ENCODE assay signal across 8 cellular contexts in the genomic region with DNA sequence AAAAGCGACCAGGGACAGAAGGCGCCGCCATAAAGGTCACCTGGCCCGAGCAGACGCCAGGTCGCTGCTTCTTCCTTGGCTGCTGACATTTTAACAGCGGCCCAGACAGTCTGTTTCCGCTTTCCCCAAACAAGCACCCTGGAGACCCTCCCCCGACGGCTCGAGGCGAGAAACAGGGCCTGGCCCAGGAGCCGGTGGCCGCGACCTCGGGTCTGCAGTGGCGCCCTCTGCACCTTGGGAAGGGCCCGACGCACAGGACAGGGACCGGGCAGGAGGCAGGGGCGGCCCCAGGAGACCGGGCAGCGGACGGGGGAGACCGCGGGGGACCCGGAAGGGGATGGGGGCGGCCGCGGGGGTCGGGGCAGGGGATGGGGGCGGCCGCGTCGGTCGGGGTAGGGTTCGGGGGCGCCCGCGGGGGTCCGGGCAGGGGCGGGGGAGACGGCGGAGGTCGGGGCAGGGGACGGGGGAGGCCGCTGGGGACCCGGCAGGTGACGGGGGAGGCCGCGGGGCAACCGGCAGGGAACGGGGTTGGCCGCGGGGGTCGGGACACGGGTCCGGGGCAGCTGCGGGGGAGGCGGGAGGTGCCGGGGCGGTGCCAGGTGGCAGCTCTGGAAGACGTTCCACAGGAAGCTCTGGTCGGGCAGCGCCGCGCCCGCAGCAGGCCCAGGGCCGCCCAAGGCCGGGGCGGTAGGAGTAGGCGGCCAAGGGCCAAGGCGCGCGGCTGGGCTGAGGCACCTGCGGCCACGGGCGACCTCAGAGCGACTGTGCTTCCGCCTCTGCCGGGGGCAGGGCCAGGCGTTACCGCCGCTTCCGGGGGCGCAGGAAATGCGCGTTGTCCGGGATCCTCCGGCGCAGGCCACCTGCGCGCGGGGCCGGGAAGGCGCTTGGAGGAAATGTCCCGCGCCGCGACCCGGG.
DNase-seq lines count a peak whose midpoint lies in the region; ATAC-seq and TF ChIP-seq lines count a peak whose summit lies in the region.
"Not testable (repeated sequence)": the region's sequence is repeated elsewhere in the genome, so short reads cannot be mapped to it uniquely, and the experiment has no call there.

No MANE protein-coding gene starts in this region.

- TF ChIP-seq POLR2A in right lobe of liver (IDR thresholded peaks at IDR 0.05) = not testable (repeated sequence)

- H3K9ac ChIP-seq in BLaER1 = peak overlapping the region; percentile 67

- intact Hi-C loops in right lobe of liver (cut with DNase I) = not testable (repeated sequence)

- no CpG with 5 or more reads among the region's 101 CpGs for WGBS in right lobe of liver (ENCODE audit: insufficient coverage, low coverage, low lambda C conversion rate, missing lambda C conversion rate)

- H3K27ac ChIP-seq in BLaER1 = peak overlapping the region; percentile 78
- not testable (repeated sequence) for H3K27ac ChIP-seq in right lobe of liver

- not testable (repeated sequence) for DNase-seq in LNCaP clone FGC (ENCODE audit: low read depth)
- DNase-seq in activated CD8-positive, alpha-beta memory T cell treated with anti-CD3 and anti-CD28 coated beads for 1 hour (ENCODE audit: extremely low read depth in 1 of 2, low read depth in 1 of 2) = peak; percentile 6 to 14
- DNase-seq in ecto neural progenitor cell (ENCODE audit: low spot score) (peak; percentile 62), right lobe of liver (peak in 1 of 3 donors; percentile 58)
- DNase-seq in stimulated activated CD4-positive, alpha-beta T cell treated with anti-CD3 and anti-CD28 coated beads, Interleukin-15, amount 100 ng/mL, for 1 hour (ENCODE audit: low read depth in 1 of 2, low spot score in 1 of 2) = peak; percentile 19 to 23

- H3K4me3 ChIP-seq in BLaER1 (peak overlapping the region; percentile 52), LNCaP clone FGC (ENCODE audit: low read depth, low read length) (peak overlapping the region; percentile 46), right lobe of liver (peak overlapping the region; percentile 39 to 54 (median 47))

- H3K4me1 ChIP-seq in BLaER1 = peaks cover 31% of the 10 kb centered on the region
- not testable (repeated sequence) for H3K4me1 ChIP-seq in right lobe of liver

- not testable (repeated sequence) for H3K36me3 ChIP-seq in BLaER1, right lobe of liver

- H3K27me3 ChIP-seq in BLaER1, right lobe of liver: not testable (repeated sequence)

- not testable (repeated sequence) for H3K9me3 ChIP-seq in BLaER1, right lobe of liver

- not testable (repeated sequence) for TF ChIP-seq CTCF in LNCaP clone FGC (IDR thresholded peaks at IDR 0.05; ENCODE audit: control insufficient read depth, extremely low read depth, insufficient read depth); right lobe of liver (IDR thresholded peaks at IDR 0.05)

- H3K4me2 ChIP-seq in BLaER1 = peak overlapping the region; percentile 63

- H4K20me1 ChIP-seq in BLaER1 = not testable (repeated sequence)

- ATAC-seq in GM19372 (IDR thresholded peaks at IDR 0.05; ENCODE audit: low read depth, unreplicated experiment) (peak; percentile 94), HG02884 (IDR thresholded peaks at IDR 0.05; ENCODE audit: unreplicated experiment) (peak; percentile 90), right lobe of liver (peak; percentile 98 to 99 (median 98))
